ENCODE assay signal across 8 cellular contexts in the genomic region with DNA sequence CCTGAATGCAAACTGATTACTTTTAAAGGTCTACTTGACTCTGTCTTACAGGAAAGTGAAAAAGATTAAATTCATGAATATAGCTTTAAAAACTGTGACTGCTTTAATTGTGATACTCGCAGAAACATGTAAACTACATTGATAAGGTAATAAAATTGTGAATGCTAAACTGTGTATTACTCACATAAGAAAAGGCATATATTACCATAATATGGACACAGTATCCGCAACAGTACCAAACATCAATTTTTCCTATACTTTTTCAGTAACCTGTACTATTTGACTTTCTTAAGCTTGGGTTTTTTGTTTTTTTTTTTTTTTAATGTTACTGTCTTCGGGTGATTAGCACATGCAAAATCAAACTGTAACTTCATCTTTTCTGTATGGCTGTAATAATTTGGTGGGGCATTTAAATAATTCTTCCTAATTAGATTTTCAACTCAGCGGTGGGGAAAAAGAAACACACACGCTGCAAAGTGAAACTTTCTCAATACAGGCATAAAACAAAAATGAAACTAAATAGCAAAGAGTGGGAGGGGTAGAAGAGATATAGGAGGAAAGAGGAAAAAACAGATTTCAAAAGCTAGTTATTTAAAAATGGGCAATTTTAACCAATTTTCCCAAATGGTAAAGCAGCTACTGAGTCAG. TPM values are rescaled to one million over a fixed set of nuclear protein-coding genes. Genes with fewer than 3 reads are reported as not detected.
A peak's percentile ranks its signal among the peaks of the same experiment; 100 is the strongest.
DNase-seq lines count a peak whose midpoint lies in the region; ATAC-seq, FAIRE-seq and TF ChIP-seq lines count a peak whose summit lies in the region.

No MANE protein-coding gene starts in this region.

- H3K27ac ChIP-seq in HepG2 (ENCODE audit: extremely low read length, insufficient read depth, low read length) (no peak overlapping the region), neuronal stem cell (replicated peaks; ENCODE audit: low read length) (no peak overlapping the region)

- FAIRE-seq in HepG2 (lab: Jason Lieb, UNC), result no peak
- no peak for FAIRE-seq in urothelium cell line (lab: Jason Lieb, UNC)

- H3K9me3 ChIP-seq in HepG2 (ENCODE audit: low read length), result no peaks in the 10 kb centered on the region
- H3K9me3 ChIP-seq in neuronal stem cell (replicated peaks in 1 of 2; ENCODE audit: control insufficient read depth in 2 of 2, insufficient read depth in 1 of 2, low read depth in 1 of 2, low read length in 2 of 2), result no peaks in the 10 kb centered on the region

- no peaks in the 10 kb centered on the region for H3K27me3 Mint-ChIP-seq in activated naive CD8-positive, alpha-beta T cell treated with anti-CD3 and anti-CD28 coated beads, Interleukin-2, amount 10 ng/mL, durations not matched to agents 7 days and 5 days

- TF ChIP-seq EP300 in HepG2 (IDR thresholded peaks at IDR 0.05; ENCODE audit: low read depth in 2 of 2, low read length in 2 of 2) (no peak), HepG2 (CRISPR knock-in tag; IDR thresholded peaks at IDR 0.05; ENCODE audit: borderline replicate concordance) (no peak)

- H3K4me3 ChIP-seq in HepG2 (replicated peaks in 1 of 3; ENCODE audit: insufficient read depth in 1 of 3, low read depth in 2 of 3, low read length in 3 of 3) (peak overlapping the region in 2 of 3 experiments; percentile 32; a peak in 2 of 6 replicates), neuronal stem cell (ENCODE audit: low read length in 2 of 2) (no peak overlapping the region)

- DNase-seq in activated naive CD8-positive, alpha-beta T cell treated with anti-CD3 and anti-CD28 coated beads, Interleukin-2, amount 10 ng/mL, durations not matched to agents 7 days and 5 days, result no peak
- DNase-seq in HepG2 (ENCODE audit: low spot score) (no peak), neuronal stem cell (ENCODE audit: low spot score) (no peak), NCI-H2227 (lab: John Stamatoyannopoulos, UW; ENCODE audit: unreplicated experiment) (no peak), DMS153 treated with DMSO at 0.1 percent for 48 hours (lab: John Stamatoyannopoulos, UW; ENCODE audit: unreplicated experiment) (no peak), urothelium cell line (ENCODE audit: low spot score) (no peak)

- peak overlapping the region; percentile 85 for H3K27ac Mint-ChIP-seq in activated naive CD8-positive, alpha-beta T cell treated with anti-CD3 and anti-CD28 coated beads, Interleukin-2, amount 10 ng/mL, durations not matched to agents 7 days and 5 days

- H4K91ac ChIP-seq in neuronal stem cell (ENCODE audit: low read depth, low read length, poor library complexity), result no peak overlapping the region

- H3K9ac ChIP-seq in HepG2 (ENCODE audit: insufficient read depth, low read depth, low read length) (0 out of 2 replicates have a peak overlapping the region, but pooled peaks have one; percentile 16), neuronal stem cell (ENCODE audit: low read depth, low read length, poor library complexity) (no peak overlapping the region)

- no peaks in the 10 kb centered on the region for H4K20me1 ChIP-seq in HepG2 (ENCODE audit: insufficient read depth, low read length)

- H3K79me2 ChIP-seq in HepG2 (ENCODE audit: insufficient read depth, low read length), result peaks cover 94% of the 10 kb centered on the region

- H3K4me3 Mint-ChIP-seq in activated naive CD8-positive, alpha-beta T cell treated with anti-CD3 and anti-CD28 coated beads, Interleukin-2, amount 10 ng/mL, durations not matched to agents 7 days and 5 days, result peak overlapping the region; percentile 86

- TF ChIP-seq RAD21 in HepG2 (CRISPR knock-in tag; IDR thresholded peaks at IDR 0.05), result no peak

- H3K4me1 ChIP-seq in HepG2 (ENCODE audit: insufficient read depth, low read length) (peaks cover 73% of the 10 kb centered on the region), neuronal stem cell (ENCODE audit: control insufficient read depth in 2 of 2, insufficient read depth in 1 of 2, low read depth in 1 of 2, low read length in 2 of 2) (peaks cover 0 to 2% of the 10 kb centered on the region in 2 donors)

- H3K36me3 Mint-ChIP-seq in activated naive CD8-positive, alpha-beta T cell treated with anti-CD3 and anti-CD28 coated beads, Interleukin-2, amount 10 ng/mL, durations not matched to agents 7 days and 5 days, result peaks cover 9% of the 10 kb centered on the region

- no peak overlapping the region for H2AFZ ChIP-seq in HepG2 (ENCODE audit: low read length)
- H2AFZ ChIP-seq in neuronal stem cell (ENCODE audit: low read length), result no peak overlapping the region

- no peaks in the 10 kb centered on the region for H3K9me3 Mint-ChIP-seq in activated naive CD8-positive, alpha-beta T cell treated with anti-CD3 and anti-CD28 coated beads, Interleukin-2, amount 10 ng/mL, durations not matched to agents 7 days and 5 days

- CTCF ChIA-PET in HepG2 (lab: Yijun Ruan, JAX; ENCODE audit: low intra/inter-chr PET ratio, low total read pairs), result no interaction called here

- no peak overlapping the region for H4K8ac ChIP-seq in neuronal stem cell (ENCODE audit: low read depth, low read length)

- no peak overlapping the region for H3K14ac ChIP-seq in neuronal stem cell (ENCODE audit: low read length)

- H3K4me1 Mint-ChIP-seq in activated naive CD8-positive, alpha-beta T cell treated with anti-CD3 and anti-CD28 coated beads, Interleukin-2, amount 10 ng/mL, durations not matched to agents 7 days and 5 days, result peaks cover 28% of the 10 kb centered on the region

- H3K79me1 ChIP-seq in neuronal stem cell (ENCODE audit: low read depth, low read length), result no peaks in the 10 kb centered on the region

- no peak overlapping the region for H2BK120ac ChIP-seq in neuronal stem cell (ENCODE audit: low read depth, low read length)

- H3K4me2 ChIP-seq in HepG2 (ENCODE audit: low read depth, low read length) (peak overlapping the region; percentile 57), neuronal stem cell (ENCODE audit: insufficient read depth, low read length, poor library complexity, severe bottlenecking) (no peak overlapping the region)

- no peak overlapping the region for H3K4ac ChIP-seq in neuronal stem cell (ENCODE audit: low read length)

- H2BK15ac ChIP-seq in neuronal stem cell (ENCODE audit: low read length), result no peak overlapping the region

- no peak overlapping the region for H3K23ac ChIP-seq in neuronal stem cell (ENCODE audit: low read depth, low read length, poor library complexity)

- no peak overlapping the region for H2AK5ac ChIP-seq in neuronal stem cell (ENCODE audit: low read depth, low read length)

- intact Hi-C loops in HepG2 (cut with micrococcal nuclease; ENCODE audit: unreplicated experiment), result no loop called here

- H2BK5ac ChIP-seq in neuronal stem cell (ENCODE audit: low read length), result no peak overlapping the region

- no peak for TF ChIP-seq CTCF in HepG2 (CRISPR knock-in tag; IDR thresholded peaks at IDR 0.05)

- TF ChIP-seq POLR2A in HepG2 (IDR thresholded peaks at IDR 0.05; ENCODE audit: insufficient read depth in 1 of 2, low read depth in 2 of 2, low read length in 2 of 2), result no peak

- H2BK12ac ChIP-seq in neuronal stem cell (ENCODE audit: low read length), result no peak overlapping the region

- peaks cover 0 to 3% of the 10 kb centered on the region in 2 experiments; a peak in 1 of 5 replicates for H3K36me3 ChIP-seq in HepG2 (replicated peaks in 1 of 2; ENCODE audit: control insufficient read depth in 1 of 2, insufficient read depth in 2 of 2, low read length in 2 of 2)
- H3K36me3 ChIP-seq in neuronal stem cell (replicated peaks in 1 of 2; ENCODE audit: control insufficient read depth in 2 of 2, insufficient read depth in 2 of 2, low read length in 2 of 2), result peaks cover 0 to 17% of the 10 kb centered on the region in 2 donors

- POLR2A ChIA-PET in activated naive CD8-positive, alpha-beta T cell treated with anti-CD3 and anti-CD28 coated beads, Interleukin-2, amount 10 ng/mL, durations not matched to agents 7 days and 5 days (lab: Charles Lee), result interaction anchor here (0.6 to 3.2 kb wide), 8 partner anchors 13 to 245 kb away, joined by 3 to 27 read pairs (median 8); a partner anchor contains a TSS
- POLR2A ChIA-PET in HepG2 (lab: Yijun Ruan, JAX), result no interaction called here

- 77% methylated on average over 5 of the region's 5 CpGs for WGBS in HepG2 (ENCODE audit: low lambda C conversion rate)
- no CpG with 5 or more reads among the region's 5 CpGs for WGBS in neuronal stem cell (ENCODE audit: extremely low coverage in 2 of 2, insufficient read length in 2 of 2, insufficient replicate concordance in 1 of 2), 2 donors

- ATAC-seq in GM18520 (IDR thresholded peaks at IDR 0.05; ENCODE audit: unreplicated experiment) (peak; percentile 21), HG03378 (IDR thresholded peaks at IDR 0.05; ENCODE audit: unreplicated experiment) (peak; percentile 41), HepG2 (no peak)
- no peak for ATAC-seq in activated naive CD8-positive, alpha-beta T cell treated with anti-CD3 and anti-CD28 coated beads, Interleukin-2, amount 10 ng/mL, durations not matched to agents 7 days and 5 days (ENCODE audit: low read depth)

- H3K18ac ChIP-seq in neuronal stem cell (ENCODE audit: low read length), result no peak overlapping the region

- no TSS peak for BruUV-seq in HepG2 (replicated peaks; lab: Mats Ljungman, UMichigan)

- in situ Hi-C loops in HepG2 (cut with HindIII; ENCODE audit: extremely low pct_ligation_motif_present, low pct_unique_long_range_greater_than_20kb), result no loop called here

- no peaks in the 10 kb centered on the region for H3K27me3 ChIP-seq in HepG2 (ENCODE audit: control insufficient read depth in 1 of 2, insufficient read depth in 2 of 2, low read length in 2 of 2)
- H3K27me3 ChIP-seq in neuronal stem cell (ENCODE audit: control insufficient read depth in 3 of 3, insufficient read depth in 3 of 3, low read depth in 1 of 3, low read length in 3 of 3), result no peaks in the 10 kb centered on the region

RNA-seq across cellular contexts. Expression of a gene that starts 23.2 kb away (rescaled TPM):
- total RNA-seq in activated naive CD8-positive, alpha-beta T cell treated with anti-CD3 and anti-CD28 coated beads, Interleukin-2, amount 10 ng/mL, durations not matched to agents 7 days and 5 days, result 10 to 100 TPM; 63.3 to 64.0 TPM
- total RNA-seq in HepG2 (2016; rRNA removed; fragmentation: Illumina TruSeq; extraction: Trizol), result 22.8 and 34.0 TPM in 2 replicates
- 16.1 and 17.7 TPM in 2 replicates for total RNA-seq in HepG2 (2016; cell fraction: cytosol; rRNA removed; fragmentation: Illumina TruSeq; extraction: Trizol; ENCODE audit: low read depth)
- 20.7 and 28.8 TPM in 2 replicates for total RNA-seq in HepG2 (2016; cell fraction: insoluble cytoplasmic fraction; rRNA removed; fragmentation: Illumina TruSeq; extraction: Trizol)
- 18.3 and 19.0 TPM in 2 replicates for total RNA-seq in HepG2 (2016; cell fraction: membrane; rRNA removed; fragmentation: Illumina TruSeq; extraction: Trizol)
- total RNA-seq in HepG2 (2016; cell fraction: nucleus; rRNA removed; fragmentation: Illumina TruSeq; extraction: Trizol), result 33.8 and 36.2 TPM in 2 replicates
- 9.6 and 16.9 TPM in 2 replicates for polyA plus RNA-seq in HepG2 (2011; rRNA removed)
- polyA plus RNA-seq in HepG2 (2011; cell fraction: cytosol; rRNA removed), result 4.9 and 7.5 TPM in 2 replicates
- polyA plus RNA-seq in HepG2 (2011; cell fraction: nucleus; rRNA removed), result 3.7 and 5.4 TPM in 2 replicates
- polyA plus RNA-seq in HepG2 (2012), result 22.4 and 29.1 TPM in 2 replicates
- 6.0 and 6.1 TPM in 2 replicates for polyA plus RNA-seq in HepG2 (2016; cell fraction: cytosol; fragmentation: Illumina TruSeq; extraction: Trizol; ENCODE audit: low read depth)
- 24.5 and 27.3 TPM in 2 replicates for polyA plus RNA-seq in HepG2 (2016; cell fraction: insoluble cytoplasmic fraction; fragmentation: Illumina TruSeq; extraction: Trizol; ENCODE audit: low read depth)
- 13.7 and 13.9 TPM in 2 replicates for polyA plus RNA-seq in HepG2 (2016; cell fraction: membrane; fragmentation: Illumina TruSeq; extraction: Trizol; ENCODE audit: low read depth)
- polyA plus RNA-seq in HepG2 (2016; cell fraction: nucleus; fragmentation: Illumina TruSeq; extraction: Trizol; ENCODE audit: insufficient read depth, low read depth), result 42.4 and 45.3 TPM in 2 replicates
- polyA minus RNA-seq in HepG2 (2011; rRNA and poly(A)+ RNA removed; ENCODE audit: low replicate concordance), result 2.7 and 3.2 TPM in 2 replicates
- polyA minus RNA-seq in HepG2 (2011; cell fraction: cytosol; rRNA and poly(A)+ RNA removed), result 5.7 and 7.7 TPM in 2 replicates
- 28.3 and 30.0 TPM in 2 replicates for polyA minus RNA-seq in HepG2 (2011; cell fraction: nucleus; rRNA and poly(A)+ RNA removed)
- 34.4 TPM for polyA plus RNA-seq in neuronal stem cell (2013, experiment 1 of 2)
- polyA plus RNA-seq in neuronal stem cell (2013, experiment 2 of 2), result 35.9 TPM

Comparison
In these comparisons a context has a peak if more than half of its experiments do, and no peak if none do; other contexts are left out.
1. ATAC-seq: peak in GM18520 (single experiment) and HG03378 (single experiment); none in activated naive CD8-positive, alpha-beta T cell treated with anti-CD3 and anti-CD28 coated beads, Interleukin-2, amount 10 ng/mL, durations not matched to agents 7 days and 5 days (single experiment) and HepG2 (single experiment).
2. H3K4me3 ChIP-seq: peak in HepG2 (2 of 3); none in neuronal stem cell (0 of 2).